In the genomic region with DNA sequence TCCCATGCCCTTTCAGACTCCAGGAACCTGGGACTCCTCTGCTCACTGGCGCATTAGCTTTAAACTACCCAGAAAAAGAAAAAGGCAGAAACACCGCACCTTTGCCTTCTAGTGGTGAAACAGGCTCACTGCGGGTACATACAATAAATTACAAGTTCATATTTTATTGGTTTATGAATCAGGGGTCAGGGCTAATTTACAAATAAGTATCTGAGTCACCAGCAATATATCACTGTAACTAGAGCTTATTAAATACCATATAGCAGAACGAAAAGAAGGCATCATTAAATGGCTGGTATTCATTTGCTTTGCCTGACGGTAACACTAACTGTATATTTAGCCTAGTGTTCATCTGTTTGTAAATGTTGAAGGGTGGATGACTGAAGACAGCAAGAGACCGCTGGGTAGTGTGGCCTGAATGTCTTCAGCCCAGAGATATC, we compare ENCODE assay signal across 8 cellular contexts. TPM values are rescaled to one million over a fixed set of nuclear protein-coding genes. Genes with fewer than 3 reads are reported as not detected.
DNase-seq lines count a peak whose midpoint lies in the region; ATAC-seq, FAIRE-seq and TF ChIP-seq lines count a peak whose summit lies in the region.

No MANE protein-coding gene starts in this region.

- H3K27ac ChIP-seq in upper lobe of right lung = no peak overlapping the region

- no peaks in the 10 kb centered on the region for H3K27me3 Mint-ChIP-seq in memory B cell

- peak; percentile 14 for DNase-seq in NCI-H2029 (lab: John Stamatoyannopoulos, UW)
- no peak for DNase-seq in NCI-H2029 treated with DMSO at 0.1 percent for 48 hours (lab: John Stamatoyannopoulos, UW)
- DNase-seq in HT1080 (ENCODE audit: low read depth) = peak; percentile 51
- DNase-seq in RCC 7860 (ENCODE audit: low spot score) = peak; percentile 22
- peak; percentile 83 for DNase-seq in cerebellar cortex (ENCODE audit: low spot score)
- DNase-seq in memory B cell (ENCODE audit: low spot score in 2 of 2) = peak; percentile 21 to 31
- peak; percentile 5 for DNase-seq in upper lobe of right lung

- peak; percentile 71 for TF ChIP-seq CTCF in upper lobe of right lung (IDR thresholded peaks at IDR 0.05)

- H3K4me3 Mint-ChIP-seq in memory B cell = no peak overlapping the region

- peaks cover 3% of the 10 kb centered on the region for H3K4me1 Mint-ChIP-seq in memory B cell

- H3K9me3 Mint-ChIP-seq in memory B cell = no peaks in the 10 kb centered on the region

- H3K4me1 ChIP-seq in upper lobe of right lung = no peaks in the 10 kb centered on the region

- no peak overlapping the region for H3K4me3 ChIP-seq in upper lobe of right lung

- ATAC-seq in memory B cell (ENCODE audit: low read depth) (peak; percentile 60), upper lobe of right lung (peak; percentile 60), GM19324 (IDR thresholded peaks at IDR 0.05; ENCODE audit: low FRiP score, unreplicated experiment) (no peak)

- H3K36me3 Mint-ChIP-seq in memory B cell = no peaks in the 10 kb centered on the region

- intact Hi-C loops in upper lobe of right lung (cut with DNase I) = no loop called here

- H3K9me3 ChIP-seq in upper lobe of right lung = no peaks in the 10 kb centered on the region

- H3K27ac Mint-ChIP-seq in memory B cell = no peak overlapping the region

- no peak for FAIRE-seq in RCC 7860 (lab: Jason Lieb, UNC)

- H3K36me3 ChIP-seq in upper lobe of right lung = no peaks in the 10 kb centered on the region

- no peaks in the 10 kb centered on the region for H3K27me3 ChIP-seq in upper lobe of right lung

RNA-seq across cellular contexts. Expression of a gene that starts 26.9 kb away (rescaled TPM):
- total RNA-seq in HT1080 (2014; rRNA removed; shearing (Covaris generic)) = 6.0 and 9.1 TPM in 2 replicates
- polyA plus RNA-seq in HT1080 (2015; cell fraction: cytosol; rRNA removed) = 8.5 and 9.0 TPM in 2 replicates
- 11.2 and 11.6 TPM in 2 replicates for polyA plus RNA-seq in HT1080 (2015; cell fraction: nucleus; rRNA removed)
- 18.1 TPM for total RNA-seq in upper lobe of right lung
